ENCODE assay signal across 1 cellular context in the genomic region with DNA sequence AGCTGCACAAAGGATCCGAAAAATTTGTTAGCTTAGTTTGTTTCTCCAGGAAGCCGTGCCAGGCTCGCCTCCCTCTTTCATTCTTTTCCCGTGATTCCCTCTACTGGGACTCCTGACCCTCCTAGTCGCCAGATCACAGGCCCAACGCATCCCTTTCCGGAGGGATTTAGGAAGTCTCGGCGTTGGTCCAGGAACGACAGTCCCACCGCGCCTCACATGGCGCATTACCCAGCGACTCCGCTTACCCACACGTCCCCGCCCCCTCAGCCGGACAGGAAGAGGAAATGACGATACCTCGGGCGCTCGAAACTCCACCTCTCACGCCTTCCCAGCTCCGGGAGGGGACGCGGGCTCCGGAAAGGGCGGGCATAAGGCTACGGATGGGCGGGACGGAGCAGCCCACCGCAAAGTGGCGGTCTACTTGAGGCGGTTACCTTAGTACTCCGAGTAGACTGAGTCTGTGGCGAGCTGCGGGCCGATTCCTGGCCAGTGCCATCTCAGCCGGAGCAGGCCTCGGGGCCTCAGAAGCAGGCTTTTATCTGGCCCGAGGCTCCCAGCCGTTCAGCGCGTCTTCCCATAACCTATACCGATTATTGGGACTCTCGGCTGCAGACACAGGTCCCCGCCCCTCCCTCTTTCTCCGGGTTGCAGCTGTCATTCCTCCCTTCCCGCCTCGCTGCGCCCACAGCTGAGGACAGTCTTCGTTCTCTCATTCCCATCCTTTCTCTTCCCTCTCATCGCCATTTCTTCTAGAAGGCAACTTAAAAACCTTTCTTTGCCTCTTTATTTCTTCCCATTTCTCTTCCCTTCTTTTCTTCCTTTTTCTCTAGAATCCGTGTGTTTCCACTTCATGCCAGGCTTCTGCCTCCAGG.
TF ChIP-seq lines count a peak whose summit lies in the region.

A gene with protein sequence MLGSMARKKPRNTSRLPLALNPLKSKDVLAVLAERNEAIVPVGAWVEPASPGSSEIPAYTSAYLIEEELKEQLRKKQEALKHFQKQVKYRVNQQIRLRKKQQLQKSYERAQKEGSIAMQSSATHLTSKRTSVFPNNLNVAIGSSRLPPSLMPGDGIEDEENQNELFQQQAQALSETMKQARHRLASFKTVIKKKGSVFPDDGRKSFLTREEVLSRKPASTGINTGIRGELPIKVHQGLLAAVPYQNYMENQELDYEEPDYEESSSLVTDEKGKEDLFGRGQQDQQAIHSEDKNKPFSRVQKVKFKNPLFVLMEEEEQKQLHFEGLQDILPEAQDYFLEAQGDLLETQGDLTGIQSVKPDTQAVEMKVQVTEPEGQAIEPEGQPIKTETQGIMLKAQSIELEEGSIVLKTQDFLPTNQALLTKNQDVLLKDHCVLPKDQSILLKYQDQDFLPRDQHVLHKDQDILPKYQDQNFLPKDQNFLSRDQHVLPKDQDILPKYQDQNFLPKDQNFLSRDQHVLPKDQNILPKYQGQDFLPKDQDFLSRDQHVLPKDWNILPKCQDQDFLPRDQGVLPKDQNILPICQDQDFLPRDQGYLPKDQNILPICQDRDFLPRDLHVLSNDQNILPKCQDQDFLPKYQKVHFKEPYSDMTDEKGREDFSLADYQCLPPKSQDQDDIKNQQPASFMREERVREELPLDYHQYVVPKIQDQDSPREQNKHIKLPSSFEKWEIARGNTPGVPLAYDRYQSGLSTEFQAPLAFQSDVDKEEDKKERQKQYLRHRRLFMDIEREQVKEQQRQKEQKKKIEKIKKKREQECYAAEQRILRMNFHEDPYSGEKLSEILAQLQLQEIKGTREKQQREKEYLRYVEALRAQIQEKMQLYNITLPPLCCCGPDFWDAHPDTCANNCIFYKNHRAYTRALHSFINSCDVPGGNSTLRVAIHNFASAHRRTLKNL (plus strand): TSS at position 450 of the 872 bp plus-strand sequence. CDS start 531 bp downstream, outside the sequence.

TF ChIP-seq in SK-N-SH, 30 proteins besides CTCF, POLR2A, EP300 and RAD21 (continued from another document):
- TF ChIP-seq SIN3A (IDR thresholded peaks at IDR 0.05; ENCODE audit: borderline replicate concordance, low read depth, low read length) (peak; percentile 97), SMC3 (IDR thresholded peaks at IDR 0.05; ENCODE audit: low read depth, low read length) (no peak), POLR2AphosphoS5 (IDR thresholded peaks at IDR 0.05; ENCODE audit: low read depth, low read length) (peak; percentile 90), JUND (IDR thresholded peaks at IDR 0.05) (no peak), RFX5 (IDR thresholded peaks at IDR 0.05; ENCODE audit: low read length) (no peak), YY1 (IDR thresholded peaks at IDR 0.05; ENCODE audit: low read depth) (no peak; the same call in 1 of the 2 replicates), TAF1 (IDR thresholded peaks at IDR 0.05; ENCODE audit: borderline replicate concordance, low read depth, low read length) (peak; percentile 86), ELF1 (IDR thresholded peaks at IDR 0.05) (peak; percentile 47), FOSL2 (IDR thresholded peaks at IDR 0.05; ENCODE audit: borderline replicate concordance, low read depth) (no peak), FOXJ3 (CRISPR knock-in tag; IDR thresholded peaks at IDR 0.05) (no peak), TCF12 (IDR thresholded peaks at IDR 0.05) (no peak), NFIC (IDR thresholded peaks at IDR 0.05; ENCODE audit: borderline replicate concordance) (peak; percentile 30; the same call in 1 of the 2 replicates), TEAD4 (IDR thresholded peaks at IDR 0.05; ENCODE audit: borderline replicate concordance, insufficient read depth) (no peak), RCOR1 (IDR thresholded peaks at IDR 0.05; ENCODE audit: low read length) (no peak), MEF2A (IDR thresholded peaks at IDR 0.05; ENCODE audit: borderline replicate concordance, low read depth) (no peak), GATA2 (CRISPR knock-in tag; IDR thresholded peaks at IDR 0.05) (no peak)
- TF ChIP-seq, protein P1, sequence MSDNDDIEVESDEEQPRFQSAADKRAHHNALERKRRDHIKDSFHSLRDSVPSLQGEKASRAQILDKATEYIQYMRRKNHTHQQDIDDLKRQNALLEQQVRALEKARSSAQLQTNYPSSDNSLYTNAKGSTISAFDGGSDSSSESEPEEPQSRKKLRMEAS (IDR thresholded peaks at IDR 0.05; ENCODE audit: low read depth): peak; percentile 88
- TF ChIP-seq, protein P2, sequence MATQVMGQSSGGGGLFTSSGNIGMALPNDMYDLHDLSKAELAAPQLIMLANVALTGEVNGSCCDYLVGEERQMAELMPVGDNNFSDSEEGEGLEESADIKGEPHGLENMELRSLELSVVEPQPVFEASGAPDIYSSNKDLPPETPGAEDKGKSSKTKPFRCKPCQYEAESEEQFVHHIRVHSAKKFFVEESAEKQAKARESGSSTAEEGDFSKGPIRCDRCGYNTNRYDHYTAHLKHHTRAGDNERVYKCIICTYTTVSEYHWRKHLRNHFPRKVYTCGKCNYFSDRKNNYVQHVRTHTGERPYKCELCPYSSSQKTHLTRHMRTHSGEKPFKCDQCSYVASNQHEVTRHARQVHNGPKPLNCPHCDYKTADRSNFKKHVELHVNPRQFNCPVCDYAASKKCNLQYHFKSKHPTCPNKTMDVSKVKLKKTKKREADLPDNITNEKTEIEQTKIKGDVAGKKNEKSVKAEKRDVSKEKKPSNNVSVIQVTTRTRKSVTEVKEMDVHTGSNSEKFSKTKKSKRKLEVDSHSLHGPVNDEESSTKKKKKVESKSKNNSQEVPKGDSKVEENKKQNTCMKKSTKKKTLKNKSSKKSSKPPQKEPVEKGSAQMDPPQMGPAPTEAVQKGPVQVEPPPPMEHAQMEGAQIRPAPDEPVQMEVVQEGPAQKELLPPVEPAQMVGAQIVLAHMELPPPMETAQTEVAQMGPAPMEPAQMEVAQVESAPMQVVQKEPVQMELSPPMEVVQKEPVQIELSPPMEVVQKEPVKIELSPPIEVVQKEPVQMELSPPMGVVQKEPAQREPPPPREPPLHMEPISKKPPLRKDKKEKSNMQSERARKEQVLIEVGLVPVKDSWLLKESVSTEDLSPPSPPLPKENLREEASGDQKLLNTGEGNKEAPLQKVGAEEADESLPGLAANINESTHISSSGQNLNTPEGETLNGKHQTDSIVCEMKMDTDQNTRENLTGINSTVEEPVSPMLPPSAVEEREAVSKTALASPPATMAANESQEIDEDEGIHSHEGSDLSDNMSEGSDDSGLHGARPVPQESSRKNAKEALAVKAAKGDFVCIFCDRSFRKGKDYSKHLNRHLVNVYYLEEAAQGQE (IDR thresholded peaks at IDR 0.05; ENCODE audit: low read depth, low read length): 0 out of 2 replicates have a peak, but pooled peaks have one; percentile 32
- TF ChIP-seq, protein P3, sequence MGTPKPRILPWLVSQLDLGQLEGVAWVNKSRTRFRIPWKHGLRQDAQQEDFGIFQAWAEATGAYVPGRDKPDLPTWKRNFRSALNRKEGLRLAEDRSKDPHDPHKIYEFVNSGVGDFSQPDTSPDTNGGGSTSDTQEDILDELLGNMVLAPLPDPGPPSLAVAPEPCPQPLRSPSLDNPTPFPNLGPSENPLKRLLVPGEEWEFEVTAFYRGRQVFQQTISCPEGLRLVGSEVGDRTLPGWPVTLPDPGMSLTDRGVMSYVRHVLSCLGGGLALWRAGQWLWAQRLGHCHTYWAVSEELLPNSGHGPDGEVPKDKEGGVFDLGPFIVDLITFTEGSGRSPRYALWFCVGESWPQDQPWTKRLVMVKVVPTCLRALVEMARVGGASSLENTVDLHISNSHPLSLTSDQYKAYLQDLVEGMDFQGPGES (IDR thresholded peaks at IDR 0.05; ENCODE audit: low read depth, low read length): no peak
- TF ChIP-seq, protein P4, sequence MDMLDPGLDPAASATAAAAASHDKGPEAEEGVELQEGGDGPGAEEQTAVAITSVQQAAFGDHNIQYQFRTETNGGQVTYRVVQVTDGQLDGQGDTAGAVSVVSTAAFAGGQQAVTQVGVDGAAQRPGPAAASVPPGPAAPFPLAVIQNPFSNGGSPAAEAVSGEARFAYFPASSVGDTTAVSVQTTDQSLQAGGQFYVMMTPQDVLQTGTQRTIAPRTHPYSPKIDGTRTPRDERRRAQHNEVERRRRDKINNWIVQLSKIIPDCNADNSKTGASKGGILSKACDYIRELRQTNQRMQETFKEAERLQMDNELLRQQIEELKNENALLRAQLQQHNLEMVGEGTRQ (IDR thresholded peaks at IDR 0.05; ENCODE audit: borderline replicate concordance, low read depth, low read length): no peak
- TF ChIP-seq, protein P5, sequence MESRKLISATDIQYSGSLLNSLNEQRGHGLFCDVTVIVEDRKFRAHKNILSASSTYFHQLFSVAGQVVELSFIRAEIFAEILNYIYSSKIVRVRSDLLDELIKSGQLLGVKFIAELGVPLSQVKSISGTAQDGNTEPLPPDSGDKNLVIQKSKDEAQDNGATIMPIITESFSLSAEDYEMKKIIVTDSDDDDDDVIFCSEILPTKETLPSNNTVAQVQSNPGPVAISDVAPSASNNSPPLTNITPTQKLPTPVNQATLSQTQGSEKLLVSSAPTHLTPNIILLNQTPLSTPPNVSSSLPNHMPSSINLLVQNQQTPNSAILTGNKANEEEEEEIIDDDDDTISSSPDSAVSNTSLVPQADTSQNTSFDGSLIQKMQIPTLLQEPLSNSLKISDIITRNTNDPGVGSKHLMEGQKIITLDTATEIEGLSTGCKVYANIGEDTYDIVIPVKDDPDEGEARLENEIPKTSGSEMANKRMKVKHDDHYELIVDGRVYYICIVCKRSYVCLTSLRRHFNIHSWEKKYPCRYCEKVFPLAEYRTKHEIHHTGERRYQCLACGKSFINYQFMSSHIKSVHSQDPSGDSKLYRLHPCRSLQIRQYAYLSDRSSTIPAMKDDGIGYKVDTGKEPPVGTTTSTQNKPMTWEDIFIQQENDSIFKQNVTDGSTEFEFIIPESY (IDR thresholded peaks at IDR 0.05; ENCODE audit: borderline replicate concordance, low read depth): no peak
- TF ChIP-seq, protein P6, sequence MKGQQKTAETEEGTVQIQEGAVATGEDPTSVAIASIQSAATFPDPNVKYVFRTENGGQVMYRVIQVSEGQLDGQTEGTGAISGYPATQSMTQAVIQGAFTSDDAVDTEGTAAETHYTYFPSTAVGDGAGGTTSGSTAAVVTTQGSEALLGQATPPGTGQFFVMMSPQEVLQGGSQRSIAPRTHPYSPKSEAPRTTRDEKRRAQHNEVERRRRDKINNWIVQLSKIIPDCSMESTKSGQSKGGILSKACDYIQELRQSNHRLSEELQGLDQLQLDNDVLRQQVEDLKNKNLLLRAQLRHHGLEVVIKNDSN (IDR thresholded peaks at IDR 0.05; ENCODE audit: borderline replicate concordance, low read depth): no peak; the same call in 1 of the 2 replicates
TF ChIP-seq in SK-N-SH: peak in this region for 12.
